In genomic region chr1:236845830-236846229, GRCh38 we compare ENCODE assay signal across 1 cellular context.
TF ChIP-seq lines count a peak whose summit lies in the region.

No MANE protein-coding gene starts in this region.

TF ChIP-seq in HepG2, 621 proteins besides CTCF, POLR2A, EP300 and RAD21 (continues in another document):
- no peak for TF ChIP-seq KLF13 (CRISPR knock-in tag; IDR thresholded peaks at IDR 0.05)
- no peak for TF ChIP-seq KDM1A (CRISPR knock-in tag; IDR thresholded peaks at IDR 0.05)
- no peak for TF ChIP-seq MBNL3 (CRISPR knock-in tag; conservative IDR thresholded peaks at IDR 0.05)
- no peak for TF ChIP-seq ZNF569 (CRISPR knock-in tag; IDR thresholded peaks at IDR 0.05; ENCODE audit: borderline replicate concordance)
- no peak for TF ChIP-seq ZNF589 (CRISPR knock-in tag; conservative IDR thresholded peaks at IDR 0.05)
- TF ChIP-seq ZNF570 (CRISPR knock-in tag; IDR thresholded peaks at IDR 0.05; ENCODE audit: borderline replicate concordance), result no peak
- peak; percentile 35; the same call in 1 of the 2 replicates for TF ChIP-seq MED1 (CRISPR knock-in tag; IDR thresholded peaks at IDR 0.05)
- no peak for TF ChIP-seq IRF1 (CRISPR knock-in tag; IDR thresholded peaks at IDR 0.05; ENCODE audit: low read depth)
- no peak for TF ChIP-seq REXO4 (CRISPR knock-in tag; IDR thresholded peaks at IDR 0.05; ENCODE audit: borderline replicate concordance)
- TF ChIP-seq TARDBP (CRISPR knock-in tag; IDR thresholded peaks at IDR 0.05), result no peak
- TF ChIP-seq SPEN (CRISPR knock-in tag; IDR thresholded peaks at IDR 0.05; ENCODE audit: low read depth), result no peak
- no peak for TF ChIP-seq ZNF513 (CRISPR knock-in tag; conservative IDR thresholded peaks at IDR 0.05)
- 0 out of 2 replicates have a peak, but pooled peaks have one; percentile 27 for TF ChIP-seq ISL2 (CRISPR knock-in tag; IDR thresholded peaks at IDR 0.05)
- TF ChIP-seq RXRA (CRISPR knock-in tag; IDR thresholded peaks at IDR 0.05), result no peak
- peak; percentile 83 for TF ChIP-seq BCL6 (CRISPR knock-in tag; IDR thresholded peaks at IDR 0.05)
- no peak for TF ChIP-seq ZSCAN21 (CRISPR knock-in tag; IDR thresholded peaks at IDR 0.05; ENCODE audit: borderline replicate concordance)
- no peak for TF ChIP-seq TFDP2 (CRISPR knock-in tag; IDR thresholded peaks at IDR 0.05)
- TF ChIP-seq ETV5 (CRISPR knock-in tag; IDR thresholded peaks at IDR 0.05; ENCODE audit: borderline replicate concordance), result no peak
- no peak for TF ChIP-seq HMG20B (CRISPR knock-in tag; conservative IDR thresholded peaks at IDR 0.05)
- TF ChIP-seq ZSCAN9 (CRISPR knock-in tag; IDR thresholded peaks at IDR 0.05; ENCODE audit: borderline replicate concordance), result no peak
- no peak for TF ChIP-seq GRHL1 (CRISPR knock-in tag; conservative IDR thresholded peaks at IDR 0.05)
- TF ChIP-seq ARNTL (CRISPR knock-in tag; IDR thresholded peaks at IDR 0.05), result no peak
- no peak for TF ChIP-seq ZNF20 (CRISPR knock-in tag; IDR thresholded peaks at IDR 0.05)
- TF ChIP-seq NFKB2 (CRISPR knock-in tag; IDR thresholded peaks at IDR 0.05; ENCODE audit: borderline replicate concordance), result no peak
- no peak for TF ChIP-seq POLR2G (IDR thresholded peaks at IDR 0.05; ENCODE audit: low read depth, low read length)
- no peak for TF ChIP-seq DDIT3 (CRISPR knock-in tag; IDR thresholded peaks at IDR 0.05)
- TF ChIP-seq RFX5 (IDR thresholded peaks at IDR 0.05; ENCODE audit: low read depth, low read length), result no peak
- no peak for TF ChIP-seq ZNF775 (CRISPR knock-in tag; IDR thresholded peaks at IDR 0.05; ENCODE audit: borderline replicate concordance)
- no peak for TF ChIP-seq GPN1 (CRISPR knock-in tag; IDR thresholded peaks at IDR 0.05; ENCODE audit: borderline replicate concordance)
- TF ChIP-seq ZNF788 (CRISPR knock-in tag; IDR thresholded peaks at IDR 0.05; ENCODE audit: borderline replicate concordance), result no peak
- TF ChIP-seq ZSCAN5A (CRISPR knock-in tag; IDR thresholded peaks at IDR 0.05; ENCODE audit: borderline replicate concordance), result no peak
- no peak for TF ChIP-seq ZNF547 (CRISPR knock-in tag; IDR thresholded peaks at IDR 0.05)
- no peak for TF ChIP-seq TCF7 (IDR thresholded peaks at IDR 0.05; ENCODE audit: low read depth)
- no peak for TF ChIP-seq MEIS1 (CRISPR knock-in tag; IDR thresholded peaks at IDR 0.05; ENCODE audit: borderline replicate concordance)
- no peak for TF ChIP-seq PHF20 (CRISPR knock-in tag; IDR thresholded peaks at IDR 0.05)
- no peak for TF ChIP-seq CREM (IDR thresholded peaks at IDR 0.05)
- no peak for TF ChIP-seq CREM (CRISPR knock-in tag; IDR thresholded peaks at IDR 0.05)
- no peak for TF ChIP-seq IRF9 (CRISPR knock-in tag; IDR thresholded peaks at IDR 0.05; ENCODE audit: borderline replicate concordance)
- TF ChIP-seq POLR2AphosphoS2 (IDR thresholded peaks at IDR 0.05; ENCODE audit: low read depth, low read length), result no peak
- no peak for TF ChIP-seq ZBTB14 (CRISPR knock-in tag; IDR thresholded peaks at IDR 0.05)
- TF ChIP-seq CREB3 (CRISPR knock-in tag; IDR thresholded peaks at IDR 0.05), result no peak
- no peak for TF ChIP-seq MXD1 (CRISPR knock-in tag; IDR thresholded peaks at IDR 0.05)
- no peak for TF ChIP-seq ZNF343 (CRISPR knock-in tag; IDR thresholded peaks at IDR 0.05)
- no peak for TF ChIP-seq SP1 (IDR thresholded peaks at IDR 0.05)
- no peak for TF ChIP-seq SP1 (CRISPR knock-in tag; IDR thresholded peaks at IDR 0.05)
- no peak for TF ChIP-seq ZNF567 (CRISPR knock-in tag; IDR thresholded peaks at IDR 0.05; ENCODE audit: borderline replicate concordance)
- TF ChIP-seq ZNF317 (CRISPR knock-in tag; IDR thresholded peaks at IDR 0.05), result no peak
- TF ChIP-seq TBL1XR1 (IDR thresholded peaks at IDR 0.05; ENCODE audit: borderline replicate concordance, low read length, partially characterized antibody), result peak; percentile 67
- no peak for TF ChIP-seq PATZ1 (CRISPR knock-in tag; IDR thresholded peaks at IDR 0.05)
- no peak for TF ChIP-seq MLXIP (CRISPR knock-in tag; IDR thresholded peaks at IDR 0.05; ENCODE audit: borderline replicate concordance)
